In genomic region chr7:131628634-131629033, GRCh38 we compare ENCODE assay signal across 1 cellular context.
TF ChIP-seq lines count a peak whose summit lies in the region.

No MANE protein-coding gene starts in this region.

TF ChIP-seq in endothelial cell of umbilical vein, 7 proteins besides CTCF, POLR2A, EP300 and RAD21 (continued from another document):
- TF ChIP-seq FOS (IDR thresholded peaks at IDR 0.05; ENCODE audit: borderline replicate concordance, insufficient read depth, low read length) (no peak), MYC (IDR thresholded peaks at IDR 0.05; ENCODE audit: low read depth, low read length) (no peak), EZH2 (IDR thresholded peaks at IDR 0.05; ENCODE audit: borderline replicate concordance, low read depth, low read length, severe bottlenecking) (no peak), POLR2AphosphoS5 (IDR thresholded peaks at IDR 0.05; ENCODE audit: insufficient read depth, low read depth, low read length) (no peak)
